In the genomic region with DNA sequence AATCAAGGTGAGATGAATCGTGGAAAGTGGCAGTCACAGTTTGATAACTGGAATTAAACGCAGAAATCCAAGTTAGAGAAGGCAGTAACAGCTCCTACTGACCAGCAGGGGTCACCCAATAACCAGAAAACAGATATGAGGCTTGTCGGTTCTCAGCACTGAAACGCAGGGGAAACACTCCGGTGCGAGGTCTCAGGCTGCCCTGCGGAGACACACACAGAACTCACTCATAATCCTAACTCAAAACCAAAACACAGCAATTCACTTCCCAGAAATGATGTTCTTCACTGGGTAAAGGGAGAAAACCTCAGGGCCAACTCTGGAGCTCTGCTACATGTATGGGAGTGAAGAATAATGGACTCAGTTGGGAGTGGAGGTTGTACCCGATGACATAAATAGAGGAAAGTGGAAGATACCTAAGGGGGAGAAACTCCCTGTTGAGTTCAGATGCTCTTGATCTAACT, we compare ENCODE assay signal across 8 cellular contexts.
A peak's percentile ranks its signal among the peaks of the same experiment; 100 is the strongest.
DNase-seq lines count a peak whose midpoint lies in the region; ATAC-seq and TF ChIP-seq lines count a peak whose summit lies in the region.

No MANE protein-coding gene starts in this region.

- peaks cover 25% of the 10 kb centered on the region for H3K27me3 Mint-ChIP-seq in activated naive CD4-positive, alpha-beta T cell treated with anti-CD3 and anti-CD28 coated beads for 36 hours (ENCODE audit: low read depth)
- peaks cover 10% of the 10 kb centered on the region for H3K27me3 Mint-ChIP-seq in MCF 10A (ENCODE audit: insufficient read depth, unreplicated experiment)

- no peaks in the 10 kb centered on the region for H3K9me3 ChIP-seq in Panc1 (ENCODE audit: control insufficient read depth, insufficient read depth, low read depth, low read length)

- intact Hi-C loops in activated naive CD4-positive, alpha-beta T cell treated with anti-CD3 and anti-CD28 coated beads for 36 hours (cut with micrococcal nuclease): loop anchor here (10.0 kb wide), 2 partner anchors 457 to 1187 kb away; no protein-coding TSS in a partner anchor
- intact Hi-C loops in Panc1 (cut with micrococcal nuclease; ENCODE audit: unreplicated experiment) (no loop called here), MCF 10A (cut with micrococcal nuclease) (loop anchor here (1.0 to 5.0 kb wide), 3 partner anchors 120 to 460 kb away; no protein-coding TSS in a partner anchor)

- no peak overlapping the region for H3K4me3 ChIP-seq in Panc1 (ENCODE audit: low read depth in 2 of 2, low read length in 2 of 2)

- ATAC-seq in GM21717 (IDR thresholded peaks at IDR 0.05; ENCODE audit: unreplicated experiment) (peak; percentile 94), Panc1 (peak; percentile 89)

- BruUV-seq in Panc1 (replicated peaks; lab: Mats Ljungman, UMichigan) (no TSS peak), MCF 10A (replicated peaks; lab: Mats Ljungman, UMichigan) (no TSS peak)

- H3K36me3 ChIP-seq in Panc1 (ENCODE audit: control insufficient read depth, insufficient read depth, low read length): no peaks in the 10 kb centered on the region

- no peaks in the 10 kb centered on the region for H3K36me3 Mint-ChIP-seq in activated naive CD4-positive, alpha-beta T cell treated with anti-CD3 and anti-CD28 coated beads for 36 hours (ENCODE audit: low read depth)
- no peaks in the 10 kb centered on the region for H3K36me3 Mint-ChIP-seq in MCF 10A (ENCODE audit: insufficient read depth, unreplicated experiment)

- no peaks in the 10 kb centered on the region for H3K27me3 ChIP-seq in Panc1 (ENCODE audit: control insufficient read depth, insufficient read depth, low read length)

- TF ChIP-seq CTCF in Panc1 (IDR thresholded peaks at IDR 0.05): peak; percentile 78
- TF ChIP-seq CTCF in MCF 10A (IDR thresholded peaks at IDR 0.05; ENCODE audit: unreplicated experiment): peak; percentile 63

- no peaks in the 10 kb centered on the region for H3K4me1 ChIP-seq in Panc1 (ENCODE audit: control insufficient read depth, insufficient read depth, low read length)

- H3K9me3 Mint-ChIP-seq in activated naive CD4-positive, alpha-beta T cell treated with anti-CD3 and anti-CD28 coated beads for 36 hours: peaks cover 5% of the 10 kb centered on the region
- peaks cover 12% of the 10 kb centered on the region for H3K9me3 Mint-ChIP-seq in MCF 10A (ENCODE audit: unreplicated experiment)

- in situ Hi-C loops in Panc1 (cut with HindIII; ENCODE audit: low pct_unique_long_range_greater_than_20kb, low sequenced_read_pairs): no loop called here

- no peak overlapping the region for H3K27ac ChIP-seq in Panc1 (ENCODE audit: low read length)

- no peak overlapping the region for H3K27ac Mint-ChIP-seq in activated naive CD4-positive, alpha-beta T cell treated with anti-CD3 and anti-CD28 coated beads for 36 hours
- H3K27ac Mint-ChIP-seq in MCF 10A (ENCODE audit: low read depth, unreplicated experiment): no peak overlapping the region

- CTCF ChIA-PET in activated naive CD4-positive, alpha-beta T cell treated with anti-CD3 and anti-CD28 coated beads for 36 hours (lab: Charles Lee): interaction anchor here (0.6 to 1.4 kb wide), 7 partner anchors 10 to 1887 kb away, joined by 3 to 8 read pairs (median 3); no protein-coding TSS in a partner anchor
- CTCF ChIA-PET in Panc1 (lab: Charles Lee): interaction anchor here (0.6 to 1.2 kb wide), 3 partner anchors 18 to 1393 kb away, joined by 3 read pairs; no protein-coding TSS in a partner anchor
- CTCF ChIA-PET in MCF 10A (lab: Yijun Ruan, JAX): interaction anchor here (0.5 to 3.2 kb wide), 27 partner anchors 9 to 1887 kb away, joined by 3 to 29 read pairs (median 3); no protein-coding TSS in a partner anchor

- POLR2A ChIA-PET in Panc1 (lab: Charles Lee): interaction anchor here (0.6 kb wide), 1 partner anchor 105 kb away, joined by 3 read pairs; no protein-coding TSS in a partner anchor
- POLR2A ChIA-PET in MCF 10A (lab: Yijun Ruan, JAX): interaction anchor here (0.7 to 1.2 kb wide), 2 partner anchors 9 to 17 kb away, joined by 3 to 4 read pairs; no protein-coding TSS in a partner anchor

- H3K4me3 Mint-ChIP-seq in activated naive CD4-positive, alpha-beta T cell treated with anti-CD3 and anti-CD28 coated beads for 36 hours: no peak overlapping the region
- H3K4me3 Mint-ChIP-seq in MCF 10A (ENCODE audit: unreplicated experiment): peak overlapping the region; percentile 24

- H3K4me1 Mint-ChIP-seq in activated naive CD4-positive, alpha-beta T cell treated with anti-CD3 and anti-CD28 coated beads for 36 hours (ENCODE audit: low read depth): peaks cover 3% of the 10 kb centered on the region
- H3K4me1 Mint-ChIP-seq in MCF 10A (ENCODE audit: insufficient read depth, unreplicated experiment): peaks cover 25% of the 10 kb centered on the region

- DNase-seq in activated naive CD4-positive, alpha-beta T cell treated with anti-CD3 and anti-CD28 coated beads for 36 hours: peak; percentile 45
- no peak for DNase-seq in activated naive CD4-positive, alpha-beta T cell (lab: John Stamatoyannopoulos, UW)
- DNase-seq in HT1080 (ENCODE audit: low read depth) (peak; percentile 49), Panc1 (ENCODE audit: low read depth, low spot score) (peak; percentile 18), MCF 10A (ENCODE audit: unreplicated experiment) (peak; percentile 85), inferior parietal cortex (ENCODE audit: extremely low spot score) (peak; percentile 83)
- DNase-seq in stimulated activated CD4-positive, alpha-beta T cell treated with anti-CD3 and anti-CD28 coated beads, TNF-alpha, amount 100 ng/mL, for 48 hours (ENCODE audit: low read depth in 3 of 3): peak in 2 of 3 donors; percentile 1

Comparison
In these comparisons a context has a peak if more than half of its experiments do, and no peak if none do; other contexts are left out.
1. DNase-seq: peak in activated naive CD4-positive, alpha-beta T cell treated with anti-CD3 and anti-CD28 coated beads for 36 hours (single experiment), HT1080 (single experiment), Panc1 (single experiment), MCF 10A (single experiment), inferior parietal cortex (single experiment) and stimulated activated CD4-positive, alpha-beta T cell treated with anti-CD3 and anti-CD28 coated beads, TNF-alpha, amount 100 ng/mL, for 48 hours (2 of 3); none in activated naive CD4-positive, alpha-beta T cell (0 of 4).